In genomic region chr4:7530026-7530562, GRCh38 we compare ENCODE assay signal across 23 cellular contexts.
DNase-seq lines count a peak whose midpoint lies in the region; TF ChIP-seq lines count a peak whose summit lies in the region.
"Had no signal": no experiment of that assay in that cellular context is flagged by ENCODE, and none has a peak within 500 bp of the region (broad histone marks: within the 10 kb centered on the region; RNA-seq: fewer than 3 reads in every experiment).

No MANE protein-coding gene starts in this region.

- H4K20me1 ChIP-seq in BLaER1 (peaks cover 21% of the 10 kb centered on the region; the same call in 1 of the 2 replicates), neural progenitor cell (ENCODE audit: low read depth) (peaks cover 10% of the 10 kb centered on the region)

- H3K79me2 ChIP-seq in neural progenitor cell (ENCODE audit: low read depth) = no peaks in the 10 kb centered on the region

- peaks cover 10% of the 10 kb centered on the region for H3K9me3 Mint-ChIP-seq in glutamatergic neuron (ENCODE audit: unreplicated experiment)
- H3K9me3 Mint-ChIP-seq in neural progenitor cell = no peaks in the 10 kb centered on the region
- H3K9me3 Mint-ChIP-seq: CD4-positive, alpha-beta T cell had no signal

- peak overlapping the region; percentile 63 for H3K4me3 Mint-ChIP-seq in glutamatergic neuron (ENCODE audit: unreplicated experiment)
- H3K4me3 Mint-ChIP-seq in neural progenitor cell = no peak overlapping the region
- H3K4me3 Mint-ChIP-seq: CD4-positive, alpha-beta T cell had no signal

- H3K27ac Mint-ChIP-seq in glutamatergic neuron (ENCODE audit: unreplicated experiment) (peak overlapping the region; percentile 93), neural progenitor cell (no peak overlapping the region)
- H3K27ac Mint-ChIP-seq: CD4-positive, alpha-beta T cell had no signal

- no peak overlapping the region for H2AFZ ChIP-seq in neural progenitor cell (replicated peaks)
- H2AFZ ChIP-seq: GM23248 had no signal

- H3K27me3 ChIP-seq in BLaER1 (no peaks in the 10 kb centered on the region), HUES48 (ENCODE audit: control insufficient read depth, insufficient read depth, low read length) (no peaks in the 10 kb centered on the region), neural progenitor cell (no peaks in the 10 kb centered on the region)
- H3K27me3 ChIP-seq: BE2C, Peyer's patch had no signal

- H3K36me3 ChIP-seq in BLaER1 = peaks cover 44% of the 10 kb centered on the region; the same call in 1 of the 2 replicates
- no peaks in the 10 kb centered on the region for H3K36me3 ChIP-seq in HUES48 (ENCODE audit: control insufficient read depth, insufficient read depth, low read length)
- H3K36me3 ChIP-seq in neural progenitor cell = no peaks in the 10 kb centered on the region
- H3K36me3 ChIP-seq: BE2C, Peyer's patch, SJSA1 had no signal

- TF ChIP-seq CTCF in glutamatergic neuron (IDR thresholded peaks at IDR 0.05; ENCODE audit: partially characterized antibody, unreplicated experiment) (no peak), neural progenitor cell (IDR thresholded peaks at IDR 0.05) (no peak)

- H3K36me3 Mint-ChIP-seq in glutamatergic neuron (ENCODE audit: unreplicated experiment) = no peaks in the 10 kb centered on the region
- no peaks in the 10 kb centered on the region for H3K36me3 Mint-ChIP-seq in neural progenitor cell

- H3K27ac ChIP-seq in BLaER1 = peak overlapping the region; percentile 61
- peak overlapping the region; percentile 68 for H3K27ac ChIP-seq in HUES48 (ENCODE audit: low read depth, low read length)
- no peak overlapping the region for H3K27ac ChIP-seq in neural progenitor cell
- H3K27ac ChIP-seq: A549, GM23248, Peyer's patch, SJSA1 had no signal

- peaks cover 15% of the 10 kb centered on the region for H3K27me3 Mint-ChIP-seq in glutamatergic neuron (ENCODE audit: unreplicated experiment)
- H3K27me3 Mint-ChIP-seq in neural progenitor cell (ENCODE audit: insufficient read depth, low read depth) = peaks cover 20% of the 10 kb centered on the region

- H3K4me1 Mint-ChIP-seq in glutamatergic neuron (ENCODE audit: low read depth, unreplicated experiment) (peaks cover 31% of the 10 kb centered on the region), neural progenitor cell (peaks cover 53% of the 10 kb centered on the region)

- peaks cover 13% of the 10 kb centered on the region for H3F3A ChIP-seq in neural progenitor cell (ENCODE audit: low read depth)

- no peak overlapping the region for H3K4me3 ChIP-seq in BLaER1
- no peak overlapping the region for H3K4me3 ChIP-seq in HUES48 (ENCODE audit: low read depth, low read length)
- H3K4me3 ChIP-seq in neural progenitor cell = no peak overlapping the region
- H3K4me3 ChIP-seq: A549, GM23248, Peyer's patch, SJSA1 had no signal

- no peak for DNase-seq in glutamatergic neuron
- DNase-seq in neural progenitor cell (ENCODE audit: low spot score) = no peak
- no peak for DNase-seq in activated gamma-delta T cell treated with Interleukin-2 at 50 U/mL for 16 hours
- DNase-seq in NCI-H446 treated with DMSO at 0.1 percent for 48 hours (lab: John Stamatoyannopoulos, UW) = no peak
- no peak for DNase-seq in T1000 (lab: John Stamatoyannopoulos, UW)
- DNase-seq: BE2C; CD4-positive, alpha-beta T cell; COR-L47; DMS79; GM23248; Karpas-422; MV-4-11; NCI-H1105 treated with DMSO at 0.1 percent for 48 hours; NCI-H1694 treated with DMSO at 0.1 percent for 48 hours; NCI-H2081 treated with DMSO at 0.1 percent for 48 hours; NCI-H510A treated with DMSO at 0.1 percent for 48 hours; NCI-H748 treated with DMSO at 0.1 percent for 48 hours; Peyer's patch; T-helper 1 cell had no signal

- 0 out of 2 replicates have a peak, but pooled peaks cover 4% of the 10 kb centered on the region for H3K9me3 ChIP-seq in BLaER1
- no peaks in the 10 kb centered on the region for H3K9me3 ChIP-seq in HUES48 (ENCODE audit: control insufficient read depth, insufficient read depth, low read length)
- H3K9me3 ChIP-seq in neural progenitor cell (ENCODE audit: low read depth) = no peaks in the 10 kb centered on the region
- H3K9me3 ChIP-seq: A549, BE2C, Peyer's patch, SJSA1 had no signal

- H3K4me2 ChIP-seq in BLaER1 (peak overlapping the region; percentile 76), neural progenitor cell (peak overlapping the region; percentile 36)
- H3K4me2 ChIP-seq: A549 had no signal

- H3K4me1 ChIP-seq in BLaER1 = peaks cover 27% of the 10 kb centered on the region
- H3K4me1 ChIP-seq in HUES48 (ENCODE audit: control insufficient read depth, insufficient read depth, low read length) = peaks cover 17% of the 10 kb centered on the region
- H3K4me1 ChIP-seq in neural progenitor cell = peaks cover 43% of the 10 kb centered on the region
- H3K4me1 ChIP-seq: A549, BE2C, Peyer's patch, SJSA1 had no signal

- H3K9ac ChIP-seq in BLaER1 = peak overlapping the region; percentile 39; the same call in 1 of the 2 replicates
- no peak overlapping the region for H3K9ac ChIP-seq in HUES48 (ENCODE audit: low read depth, low read length)
- no peak overlapping the region for H3K9ac ChIP-seq in neural progenitor cell
- H3K9ac ChIP-seq: GM23248 had no signal
